11 cellular contexts compared by ENCODE assay signal in the genomic region with DNA sequence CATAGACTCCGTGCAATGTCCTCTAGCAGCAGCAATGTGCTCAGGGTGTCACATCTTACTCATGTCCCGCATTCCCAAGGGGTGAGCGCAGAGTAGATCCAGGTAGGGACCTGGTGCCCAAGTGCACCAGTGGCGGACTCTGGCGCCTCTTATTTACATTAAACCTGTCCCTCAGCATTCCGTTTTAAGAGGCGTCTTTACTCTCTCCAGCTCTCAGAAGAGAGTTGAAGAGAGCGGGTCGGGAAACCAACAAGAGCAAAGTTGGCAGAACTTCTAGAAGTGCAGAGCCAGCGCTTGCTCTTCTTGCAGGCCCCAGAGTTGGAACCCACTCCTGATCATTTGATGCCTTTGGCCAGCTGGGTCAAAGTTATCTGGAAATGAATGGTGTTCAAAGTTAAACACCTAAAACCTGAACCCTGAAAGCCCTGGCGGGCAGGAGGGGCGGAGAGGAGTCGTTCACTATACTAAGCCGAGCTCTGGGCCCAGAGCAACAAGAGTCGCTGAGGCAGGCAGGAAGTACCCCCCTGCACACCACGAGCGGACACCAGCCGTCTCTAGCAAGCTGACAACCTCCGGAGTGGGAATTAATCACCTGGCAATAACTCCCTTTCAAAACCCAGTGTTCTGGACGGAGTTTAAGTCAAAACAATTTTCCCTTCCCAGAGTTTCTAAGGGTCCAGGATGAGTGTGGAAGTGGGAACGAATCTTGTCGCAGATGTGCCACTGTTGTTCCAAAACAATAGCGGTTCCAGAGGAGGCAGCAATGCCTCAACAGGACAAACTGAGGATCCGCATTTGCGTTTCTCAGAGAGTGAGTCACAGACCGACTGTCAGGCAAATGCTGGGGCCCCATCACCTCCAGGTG.
DNase-seq lines count a peak whose midpoint lies in the region; ATAC-seq, FAIRE-seq and TF ChIP-seq lines count a peak whose summit lies in the region.
"Had no signal": no experiment of that assay in that cellular context is flagged by ENCODE, and none has a peak within 500 bp of the region (broad histone marks: within the 10 kb centered on the region; RNA-seq: fewer than 3 reads in every experiment).

No MANE protein-coding gene starts in this region.

- TF ChIP-seq EP300 in HepG2 (IDR thresholded peaks at IDR 0.05; ENCODE audit: low read depth in 2 of 2, low read length in 2 of 2) = no peak
- TF ChIP-seq EP300 in HepG2 (CRISPR knock-in tag; IDR thresholded peaks at IDR 0.05; ENCODE audit: borderline replicate concordance) = no peak

- H3K4me2 ChIP-seq in HepG2 (ENCODE audit: low read depth, low read length) = peak overlapping the region; percentile 56
- H3K4me2 ChIP-seq: BLaER1 had no signal

- H3K27me3 ChIP-seq in HepG2 (ENCODE audit: control insufficient read depth in 1 of 2, insufficient read depth in 2 of 2, low read length in 2 of 2) (peaks cover 3 to 44% of the 10 kb centered on the region in 2 experiments; a peak in 4 of 5 replicates), esophagus squamous epithelium (peaks cover 4 to 68% (median 9%) of the 10 kb centered on the region in 4 donors)

- TF ChIP-seq POLR2A in HepG2 (IDR thresholded peaks at IDR 0.05; ENCODE audit: insufficient read depth in 1 of 2, low read depth in 2 of 2, low read length in 2 of 2) (no peak), esophagus squamous epithelium (IDR thresholded peaks at IDR 0.05) (no peak)

- no peak for DNase-seq in activated naive CD4-positive, alpha-beta T cell treated with anti-CD3 and anti-CD28 coated beads for 36 hours
- DNase-seq in activated naive CD4-positive, alpha-beta T cell treated with anti-CD3 and anti-CD28 coated beads, Interleukin-2, amount 50 U/mL, for 16 hours = no peak
- DNase-seq in astrocyte of the hippocampus (ENCODE audit: low read depth, low spot score) = peak; percentile 74
- DNase-seq in HepG2 (ENCODE audit: low spot score) = peak; percentile 14
- no peak for DNase-seq in KBM-7
- DNase-seq in GM19238 (ENCODE audit: insufficient read length, low spot score) = no peak
- no peak for DNase-seq in esophagus squamous epithelium (lab: John Stamatoyannopoulos, UW)
- DNase-seq: NCI-H69 had no signal

- H3K27ac ChIP-seq in HepG2 (ENCODE audit: extremely low read length, insufficient read depth, low read length) (no peak overlapping the region), temporal lobe (ENCODE audit: low read depth, low read length) (peak overlapping the region; percentile 97), esophagus squamous epithelium (no peak overlapping the region)
- H3K27ac ChIP-seq: BLaER1, prostate gland had no signal

- no peaks in the 10 kb centered on the region for H3K9me3 ChIP-seq in HepG2 (ENCODE audit: low read length)
- H3K9me3 ChIP-seq in esophagus squamous epithelium = no peaks in the 10 kb centered on the region
- H3K9me3 ChIP-seq: prostate gland had no signal

- intact Hi-C loops in activated naive CD4-positive, alpha-beta T cell treated with anti-CD3 and anti-CD28 coated beads for 36 hours (cut with micrococcal nuclease) = loop anchor here (10.0 kb wide), 2 partner anchors 739 to 1531 kb away; partner anchors contain the start of genes COX7C and MEF2C
- intact Hi-C loops in HepG2 (cut with micrococcal nuclease; ENCODE audit: unreplicated experiment) (loop anchor here (10.0 kb wide), 1 partner anchor 119 kb away; the partner anchor contains the start of gene TMEM161B), esophagus squamous epithelium (cut with DNase I) (loop anchor here (10.0 kb wide), 1 partner anchor 529 kb away; no protein-coding TSS in a partner anchor)

- in situ Hi-C loops in HepG2 (cut with HindIII; ENCODE audit: extremely low pct_ligation_motif_present, low pct_unique_long_range_greater_than_20kb) (no loop called here), KBM-7 (cut with MboI; ENCODE audit: low pct_unique_long_range_greater_than_20kb, low sequenced_read_pairs) (no loop called here)

- TF ChIP-seq CTCF in HepG2 (CRISPR knock-in tag; IDR thresholded peaks at IDR 0.05) (no peak), esophagus squamous epithelium (IDR thresholded peaks at IDR 0.05) (no peak)

- 25% methylated on average over 22 of the region's 26 CpGs for WGBS in HepG2 (ENCODE audit: low lambda C conversion rate)
- WGBS in esophagus squamous epithelium, 2 donors = 25 to 28% methylated on average over 18 to 19 of the region's 26 CpGs

- no peaks in the 10 kb centered on the region for H3K36me3 Mint-ChIP-seq in activated naive CD4-positive, alpha-beta T cell treated with anti-CD3 and anti-CD28 coated beads for 36 hours (ENCODE audit: low read depth)

- no peak for TF ChIP-seq RAD21 in HepG2 (CRISPR knock-in tag; IDR thresholded peaks at IDR 0.05)

- no TSS peak for BruUV-seq in HepG2 (replicated peaks; lab: Mats Ljungman, UMichigan)

- peak; percentile 9; the same call in 2 of the 3 replicates for ATAC-seq in HepG2

- POLR2A ChIA-PET in HepG2 (lab: Yijun Ruan, JAX) = no interaction called here

- CTCF ChIA-PET in activated naive CD4-positive, alpha-beta T cell treated with anti-CD3 and anti-CD28 coated beads for 36 hours (lab: Charles Lee) = interaction anchor here (1.4 kb wide), 1 partner anchor 515 kb away, joined by 3 read pairs; no protein-coding TSS in a partner anchor
- CTCF ChIA-PET in HepG2 (lab: Yijun Ruan, JAX; ENCODE audit: low intra/inter-chr PET ratio, low total read pairs) = no interaction called here

- peak overlapping the region; percentile 34 for H3K4me3 Mint-ChIP-seq in activated naive CD4-positive, alpha-beta T cell treated with anti-CD3 and anti-CD28 coated beads for 36 hours

- FAIRE-seq in HepG2 (lab: Jason Lieb, UNC) = no peak

- H3K79me2 ChIP-seq in HepG2 (ENCODE audit: insufficient read depth, low read length) = no peaks in the 10 kb centered on the region

- peaks cover 41% of the 10 kb centered on the region for H3K27me3 Mint-ChIP-seq in activated naive CD4-positive, alpha-beta T cell treated with anti-CD3 and anti-CD28 coated beads for 36 hours (ENCODE audit: low read depth)

- H4K20me1 ChIP-seq in HepG2 (ENCODE audit: insufficient read depth, low read length) = no peaks in the 10 kb centered on the region
- H4K20me1 ChIP-seq: BLaER1 had no signal

- H3K36me3 ChIP-seq in HepG2 (replicated peaks in 1 of 2; ENCODE audit: control insufficient read depth in 1 of 2, insufficient read depth in 2 of 2, low read length in 2 of 2) (no peaks in the 10 kb centered on the region), esophagus squamous epithelium (no peaks in the 10 kb centered on the region)
- H3K36me3 ChIP-seq: BLaER1, prostate gland had no signal

- peaks cover 9% of the 10 kb centered on the region for H3K4me1 Mint-ChIP-seq in activated naive CD4-positive, alpha-beta T cell treated with anti-CD3 and anti-CD28 coated beads for 36 hours (ENCODE audit: low read depth)

- peaks cover 32% of the 10 kb centered on the region for H3K4me1 ChIP-seq in HepG2 (ENCODE audit: insufficient read depth, low read length)
- peaks cover 9 to 54% (median 26%) of the 10 kb centered on the region in 3 donors for H3K4me1 ChIP-seq in esophagus squamous epithelium
- H3K4me1 ChIP-seq: BLaER1, prostate gland had no signal

- no peak overlapping the region for H3K27ac Mint-ChIP-seq in activated naive CD4-positive, alpha-beta T cell treated with anti-CD3 and anti-CD28 coated beads for 36 hours

- no peaks in the 10 kb centered on the region for H3K9me3 Mint-ChIP-seq in activated naive CD4-positive, alpha-beta T cell treated with anti-CD3 and anti-CD28 coated beads for 36 hours

- no peak overlapping the region for H3K9ac ChIP-seq in HepG2 (ENCODE audit: insufficient read depth, low read depth, low read length)
- H3K9ac ChIP-seq: BLaER1 had no signal

- no peak overlapping the region for H2AFZ ChIP-seq in HepG2 (ENCODE audit: low read length)

- H3K4me3 ChIP-seq in HepG2 (replicated peaks in 1 of 3; ENCODE audit: insufficient read depth in 1 of 3, low read depth in 2 of 3, low read length in 3 of 3) (peak overlapping the region in 2 of 3 experiments; percentile 1 to 31; a peak in 2 of 6 replicates), esophagus squamous epithelium (peak overlapping the region in 2 of 4 donors; percentile 23 to 37)
- H3K4me3 ChIP-seq: BLaER1, prostate gland had no signal

TF ChIP-seq in HepG2, 621 proteins besides CTCF, POLR2A, EP300 and RAD21:
- TF ChIP-seq ZMYM4 (CRISPR knock-in tag; IDR thresholded peaks at IDR 0.05) (0 out of 2 replicates have a peak, but pooled peaks have one; percentile 16), YEATS4 (CRISPR knock-in tag; IDR thresholded peaks at IDR 0.05; ENCODE audit: borderline replicate concordance) (no peak)
TF ChIP-seq in HepG2: peak in this region for 1.

Comparison
In these comparisons a context has a peak if more than half of its experiments do, and no peak if none do; other contexts are left out.
1. DNase-seq: peak in astrocyte of the hippocampus (single experiment) and HepG2 (single experiment); none in activated naive CD4-positive, alpha-beta T cell treated with anti-CD3 and anti-CD28 coated beads for 36 hours (single experiment), activated naive CD4-positive, alpha-beta T cell treated with anti-CD3 and anti-CD28 coated beads, Interleukin-2, amount 50 U/mL, for 16 hours (single experiment), KBM-7 (single experiment), GM19238 (single experiment) and esophagus squamous epithelium (single experiment).